In genomic region chr17:10210151-10210574, GRCh38 we compare ENCODE assay signal across 13 cellular contexts. TPM values are rescaled to one million over a fixed set of nuclear protein-coding genes. Genes with fewer than 3 reads are reported as not detected.
A peak's percentile ranks its signal among the peaks of the same experiment; 100 is the strongest.
DNase-seq lines count a peak whose midpoint lies in the region; ATAC-seq, FAIRE-seq and TF ChIP-seq lines count a peak whose summit lies in the region.
"Had no signal": no experiment of that assay in that cellular context is flagged by ENCODE, and none has a peak within 500 bp of the region (broad histone marks: within the 10 kb centered on the region; RNA-seq: fewer than 3 reads in every experiment).

No MANE protein-coding gene starts in this region.

- DNase-seq in HT-29 (ENCODE audit: low spot score) (peak; percentile 40), body of pancreas (peak; percentile 33 to 56 (median 38)), iPS DF 19.7 (ENCODE audit: low read depth, low spot score) (peak; percentile 67), sigmoid colon (no peak), G401 (ENCODE audit: low spot score) (no peak), GM12891 (ENCODE audit: insufficient read length, low spot score) (no peak), mucosa of gallbladder (ENCODE audit: low spot score) (no peak), Calu3 (no peak)
- DNase-seq: activated T-cell treated with anti-CD3 and anti-CD28 coated beads, Interleukin-2, amount 50 U/mL, for 24 hours; CD4-positive, CD25-positive, alpha-beta regulatory T cell; HCEC 1CT; NCI-H2171 had no signal

- no peaks in the 10 kb centered on the region for H3K36me3 Mint-ChIP-seq in Calu3 (ENCODE audit: insufficient read depth, unreplicated experiment)
- H3K36me3 Mint-ChIP-seq: CD4-positive, CD25-positive, alpha-beta regulatory T cell had no signal

- peak; percentile 98 for ATAC-seq in body of pancreas

- intact Hi-C loops in body of pancreas (cut with DNase I) = no loop called here
- intact Hi-C loops in sigmoid colon (cut with DNase I) = no loop called here
- intact Hi-C loops in Calu3 (cut with micrococcal nuclease; ENCODE audit: unreplicated experiment) = no loop called here

- no peaks in the 10 kb centered on the region for H3K27me3 Mint-ChIP-seq in Calu3 (ENCODE audit: unreplicated experiment)
- H3K27me3 Mint-ChIP-seq: activated T-cell treated with anti-CD3 and anti-CD28 coated beads, Interleukin-2, amount 50 U/mL, for 24 hours; CD4-positive, CD25-positive, alpha-beta regulatory T cell had no signal

- CTCF ChIA-PET in Calu3 (lab: Charles Lee) = no interaction called here

- TF ChIP-seq EP300 in sigmoid colon (IDR thresholded peaks at IDR 0.05) = peak in 1 of 4 donors; percentile 52

- H3K27ac ChIP-seq in body of pancreas = peak overlapping the region; percentile 17 to 70 (median 60)
- H3K27ac ChIP-seq in sigmoid colon = peak overlapping the region in 3 of 4 donors; percentile 62 to 75 (median 74)
- H3K27ac ChIP-seq: ascending aorta had no signal

- H3K9me3 ChIP-seq in body of pancreas (peaks cover 0 to 9% (median 0%) of the 10 kb centered on the region in 3 donors), sigmoid colon (peaks cover 0 to 10% (median 0%) of the 10 kb centered on the region in 4 donors)

- H3K4me3 Mint-ChIP-seq in Calu3 (ENCODE audit: low read depth, unreplicated experiment) = no peak overlapping the region
- H3K4me3 Mint-ChIP-seq: activated T-cell treated with anti-CD3 and anti-CD28 coated beads, Interleukin-2, amount 50 U/mL, for 24 hours; CD4-positive, CD25-positive, alpha-beta regulatory T cell had no signal

- H3K4me1 Mint-ChIP-seq in Calu3 (ENCODE audit: low read depth, unreplicated experiment) = no peaks in the 10 kb centered on the region
- H3K4me1 Mint-ChIP-seq: CD4-positive, CD25-positive, alpha-beta regulatory T cell had no signal

- H3K4me3 ChIP-seq in body of pancreas (no peak overlapping the region), sigmoid colon (no peak overlapping the region)
- H3K4me3 ChIP-seq: ascending aorta had no signal

- peaks cover 2% of the 10 kb centered on the region for H3K9me3 Mint-ChIP-seq in Calu3 (ENCODE audit: low read depth, unreplicated experiment)

- FAIRE-seq in GM12891 (lab: Jason Lieb, UNC) = no peak

- no TSS peak for BruUV-seq in Calu3 (replicated peaks; lab: Mats Ljungman, UMichigan)

- H3K4me1 ChIP-seq in body of pancreas (peaks cover 6% of the 10 kb centered on the region), sigmoid colon (peaks cover 0 to 24% (median 15%) of the 10 kb centered on the region in 4 donors)
- H3K4me1 ChIP-seq: ascending aorta had no signal

- TF ChIP-seq POLR2A in body of pancreas (IDR thresholded peaks at IDR 0.05) (no peak), sigmoid colon (IDR thresholded peaks at IDR 0.05) (no peak), GM12891 (IDR thresholded peaks at IDR 0.05; ENCODE audit: low read depth, low read length) (no peak)

- H3K36me3 ChIP-seq in body of pancreas (replicated peaks in 1 of 2; ENCODE audit: insufficient read depth in 1 of 2, low read depth in 2 of 2) (no peaks in the 10 kb centered on the region), sigmoid colon (no peaks in the 10 kb centered on the region)
- H3K36me3 ChIP-seq: ascending aorta had no signal

- in situ Hi-C loops in G401 (cut with HindIII; ENCODE audit: low sequenced_read_pairs) = no loop called here

- H3K27me3 ChIP-seq in body of pancreas (no peaks in the 10 kb centered on the region), sigmoid colon (no peaks in the 10 kb centered on the region)
- H3K27me3 ChIP-seq: ascending aorta had no signal

- TF ChIP-seq CTCF in body of pancreas (IDR thresholded peaks at IDR 0.05) (no peak), sigmoid colon (IDR thresholded peaks at IDR 0.05) (no peak), Calu3 (IDR thresholded peaks at IDR 0.05; ENCODE audit: unreplicated experiment) (no peak)

- WGBS in body of pancreas, 2 donors = 11 to 26% methylated on average over 6 of the region's 6 CpGs
- 13 to 55% methylated on average over 6 of the region's 6 CpGs for WGBS in sigmoid colon, 2 donors

- no peak overlapping the region for H3K27ac Mint-ChIP-seq in Calu3 (ENCODE audit: unreplicated experiment)
- H3K27ac Mint-ChIP-seq: activated T-cell treated with anti-CD3 and anti-CD28 coated beads, Interleukin-2, amount 50 U/mL, for 24 hours; CD4-positive, CD25-positive, alpha-beta regulatory T cell had no signal

TF ChIP-seq in GM12891, 5 proteins besides CTCF, POLR2A, EP300 and RAD21:
- TF ChIP-seq TAF1 (IDR thresholded peaks at IDR 0.05; ENCODE audit: low read depth, low read length) = no peak
- no peak for TF ChIP-seq PAX5 (IDR thresholded peaks at IDR 0.05; ENCODE audit: insufficient read depth, low read length, severe bottlenecking)
- TF ChIP-seq POU2F2 (IDR thresholded peaks at IDR 0.05; ENCODE audit: low read depth, low read length) = no peak
- no peak for TF ChIP-seq SPI1 (IDR thresholded peaks at IDR 0.05; ENCODE audit: low read depth, low read length)
- no peak for TF ChIP-seq POLR2AphosphoS5 (IDR thresholded peaks at IDR 0.05; ENCODE audit: low read depth, low read length)

RNA-seq across cellular contexts. Expression of gene GAS7, which starts 11.8 kb away (rescaled TPM):
- total RNA-seq in HT-29 (2014; rRNA removed; shearing (Covaris generic)) = 0.13 and 2.1 TPM in 2 replicates
- 10 to 100 TPM in 1 of 2 donors, 1 to 10 TPM in 1; 8.0 to 20.1 TPM for total RNA-seq in body of pancreas
- total RNA-seq in sigmoid colon = 10 to 100 TPM; 35.1 to 67.6 (median 59.5) TPM
- 10 to 100 TPM in 1 of 3 donors, 1 to 10 TPM in 2; 6.5 to 17.9 (median 9.6) TPM for polyA plus RNA-seq in sigmoid colon
- total RNA-seq in G401 (2014; rRNA removed; shearing (Covaris generic)) = 12.6 and 14.3 TPM in 2 replicates
- polyA plus RNA-seq in GM12891 (2012; ENCODE audit: low read depth, missing spikeins) = 8.7 TPM
- total RNA-seq in mucosa of gallbladder = 26.7 TPM
- 0.42 and 0.59 TPM in 2 replicates for total RNA-seq in Calu3 (2022)

Comparison
In these comparisons a context has a peak if more than half of its experiments do, and no peak if none do; other contexts are left out.
1. DNase-seq: peak in HT-29 (single experiment), body of pancreas (4 of 4) and iPS DF 19.7 (single experiment); none in sigmoid colon (single experiment), G401 (single experiment), GM12891 (single experiment), mucosa of gallbladder (single experiment) and Calu3 (single experiment).